32 cellular contexts compared by ENCODE assay signal in the genomic region with DNA sequence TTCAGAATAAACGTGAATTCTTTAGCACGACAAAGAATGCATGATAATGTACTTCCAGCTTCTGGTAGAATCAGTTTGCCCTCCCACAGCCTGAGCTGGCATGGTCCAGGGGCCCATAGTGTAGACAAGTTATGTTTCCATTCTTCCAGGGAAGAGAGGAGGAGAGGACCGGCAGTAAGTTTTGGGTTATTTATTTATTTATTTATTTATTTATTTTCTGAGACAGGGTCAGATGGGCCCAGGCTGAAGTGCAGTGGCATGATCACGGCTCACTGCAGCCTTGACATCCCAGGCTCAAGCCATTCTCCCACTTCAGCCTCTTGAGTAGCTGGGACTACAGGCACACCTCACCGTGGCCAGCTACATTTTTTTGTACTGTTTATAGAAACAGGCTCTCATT. TPM values are rescaled to one million over a fixed set of nuclear protein-coding genes. Genes with fewer than 3 reads are reported as not detected.
"Had no signal": no experiment of that assay in that cellular context is flagged by ENCODE, and none has a peak within 500 bp of the region (broad histone marks: within the 10 kb centered on the region; RNA-seq: fewer than 3 reads in every experiment).

No MANE protein-coding gene starts in this region.

- H3K9me3 ChIP-seq: suprapubic skin, testis, thoracic aorta, thyroid gland, tibial artery, tibial nerve, transverse colon, upper lobe of left lung, upper lobe of right lung, uterus, vagina had no signal

- H3K27ac Mint-ChIP-seq: stimulated activated effector memory CD8-positive, alpha-beta T cell treated with anti-CD3 and anti-CD28 coated beads, Interleukin-12 subunit alpha, Interleukin-12 subunit beta, amount 100 ng/mL, for 72 hours; stimulated activated memory B cell treated with anti-CD40 and anti-IgM and Interleukin-4, amounts not matched to agents 10 μg/mL and 1 μg/mL and 100 μg/mL, for 72 hours; stimulated activated naive B cell treated with anti-CD40 and anti-IgM and Interleukin-4, amounts not matched to agents 10 μg/mL and 1 μg/mL and 100 μg/mL, for 72 hours; stimulated activated naive CD8-positive, alpha-beta T cell treated with anti-CD3 and anti-CD28 coated beads, Interleukin-15, amount 100 ng/mL, for 72 hours; stimulated activated naive CD8-positive, alpha-beta T cell treated with anti-CD3 and anti-CD28 coated beads, Interleukin-15, Interleukin-2, amounts not matched to agents 100 ng/mL and 50 ng/mL, for 24 hours; type B pancreatic cell had no signal

- H3K9me3 Mint-ChIP-seq: stimulated activated effector memory CD8-positive, alpha-beta T cell treated with anti-CD3 and anti-CD28 coated beads, Interleukin-12 subunit alpha, Interleukin-12 subunit beta, amount 100 ng/mL, for 72 hours; stimulated activated memory B cell treated with anti-CD40 and anti-IgM and Interleukin-4, amounts not matched to agents 10 μg/mL and 1 μg/mL and 100 μg/mL, for 72 hours; stimulated activated naive B cell treated with anti-CD40 and anti-IgM and Interleukin-4, amounts not matched to agents 10 μg/mL and 1 μg/mL and 100 μg/mL, for 72 hours; stimulated activated naive CD8-positive, alpha-beta T cell treated with anti-CD3 and anti-CD28 coated beads, Interleukin-15, amount 100 ng/mL, for 72 hours; stimulated activated naive CD8-positive, alpha-beta T cell treated with anti-CD3 and anti-CD28 coated beads, Interleukin-15, Interleukin-2, amounts not matched to agents 100 ng/mL and 50 ng/mL, for 24 hours; type B pancreatic cell had no signal

- DNase-seq: stimulated activated CD4-positive, alpha-beta T cell treated with anti-CD3 and anti-CD28 coated beads, Interleukin-2, amount 100 ng/mL, for 48 hours; stimulated activated CD4-positive, alpha-beta T cell treated with anti-CD3 and anti-CD28 coated beads, Interleukin-4, amount 100 ng/mL, for 1 hour; stimulated activated CD4-positive, alpha-beta T cell treated with anti-CD3 and anti-CD28 coated beads, Interleukin-4, amount 100 ng/mL, for 24 hours; stimulated activated CD4-positive, alpha-beta T cell treated with anti-CD3 and anti-CD28 coated beads, Interleukin-4, amount 100 ng/mL, for 4 hours; stimulated activated CD8-positive, alpha-beta memory T cell treated with anti-CD3 and anti-CD28 coated beads, Interleukin-4, amount 100 ng/mL, for 48 hours; stimulated activated naive B cell treated with anti-CD40 and anti-IgM and Interleukin-4, amounts not matched to agents 10 μg/mL and 1 μg/mL and 100 μg/mL, for 72 hours; stimulated activated naive CD4-positive, alpha-beta T cell; stimulated activated naive CD4-positive, alpha-beta T cell treated with Interleukin-2 at 50 U/mL for 16 hours; stimulated activated naive CD8-positive, alpha-beta T cell treated with anti-CD3 and anti-CD28 coated beads, Interleukin-15, amount 100 ng/mL, for 72 hours; stimulated activated naive CD8-positive, alpha-beta T cell treated with anti-CD3 and anti-CD28 coated beads, Interleukin-15, Interleukin-2, amounts not matched to agents 100 U/mL and 50 U/mL, for 24 hours; substantia nigra; testis; thyroid gland; tibial artery; transverse colon; trophoblast cell; upper lobe of left lung; upper lobe of right lung; uterus had no signal

- H3K36me3 ChIP-seq: suprapubic skin, thoracic aorta, thyroid gland, tibial artery, tibial nerve, transverse colon, upper lobe of left lung, upper lobe of right lung, uterus, vagina had no signal

- H3K27ac ChIP-seq: suprapubic skin, testis, thoracic aorta, thyroid gland, tibial artery, tibial nerve, transverse colon, upper lobe of left lung, upper lobe of right lung, uterus, vagina had no signal

- H3K36me3 Mint-ChIP-seq: stimulated activated effector memory CD8-positive, alpha-beta T cell treated with anti-CD3 and anti-CD28 coated beads, Interleukin-12 subunit alpha, Interleukin-12 subunit beta, amount 100 ng/mL, for 72 hours; stimulated activated memory B cell treated with anti-CD40 and anti-IgM and Interleukin-4, amounts not matched to agents 10 μg/mL and 1 μg/mL and 100 μg/mL, for 72 hours; stimulated activated naive B cell treated with anti-CD40 and anti-IgM and Interleukin-4, amounts not matched to agents 10 μg/mL and 1 μg/mL and 100 μg/mL, for 72 hours; type B pancreatic cell had no signal

- H3K4me1 ChIP-seq: suprapubic skin, testis, thyroid gland, transverse colon, upper lobe of left lung, upper lobe of right lung, uterus had no signal

- H3K4me3 Mint-ChIP-seq: stimulated activated effector memory CD8-positive, alpha-beta T cell treated with anti-CD3 and anti-CD28 coated beads, Interleukin-12 subunit alpha, Interleukin-12 subunit beta, amount 100 ng/mL, for 72 hours; stimulated activated memory B cell treated with anti-CD40 and anti-IgM and Interleukin-4, amounts not matched to agents 10 μg/mL and 1 μg/mL and 100 μg/mL, for 72 hours; stimulated activated naive B cell treated with anti-CD40 and anti-IgM and Interleukin-4, amounts not matched to agents 10 μg/mL and 1 μg/mL and 100 μg/mL, for 72 hours; stimulated activated naive CD8-positive, alpha-beta T cell treated with anti-CD3 and anti-CD28 coated beads, Interleukin-15, amount 100 ng/mL, for 72 hours; stimulated activated naive CD8-positive, alpha-beta T cell treated with anti-CD3 and anti-CD28 coated beads, Interleukin-15, Interleukin-2, amounts not matched to agents 100 ng/mL and 50 ng/mL, for 24 hours; type B pancreatic cell had no signal

- H3K4me1 Mint-ChIP-seq: stimulated activated effector memory CD8-positive, alpha-beta T cell treated with anti-CD3 and anti-CD28 coated beads, Interleukin-12 subunit alpha, Interleukin-12 subunit beta, amount 100 ng/mL, for 72 hours; stimulated activated naive CD8-positive, alpha-beta T cell treated with anti-CD3 and anti-CD28 coated beads, Interleukin-15, amount 100 ng/mL, for 72 hours had no signal

- ATAC-seq: stimulated activated effector memory CD8-positive, alpha-beta T cell treated with anti-CD3 and anti-CD28 coated beads, Interleukin-12 subunit alpha, Interleukin-12 subunit beta, amount 100 ng/mL, for 72 hours; stimulated activated memory B cell treated with anti-CD40 and anti-IgM and Interleukin-4, amounts not matched to agents 10 μg/mL and 1 μg/mL and 100 μg/mL, for 72 hours; stimulated activated naive B cell treated with anti-CD40 and anti-IgM and Interleukin-4, amounts not matched to agents 10 μg/mL and 1 μg/mL and 100 μg/mL, for 72 hours; stimulated activated naive CD8-positive, alpha-beta T cell treated with anti-CD3 and anti-CD28 coated beads, Interleukin-15, amount 100 ng/mL, for 72 hours; stimulated activated naive CD8-positive, alpha-beta T cell treated with anti-CD3 and anti-CD28 coated beads, Interleukin-15, Interleukin-2, amounts not matched to agents 100 U/mL and 50 U/mL, for 24 hours; upper lobe of right lung had no signal

- H3K4me3 ChIP-seq: suprapubic skin, testis, thoracic aorta, thyroid gland, tibial artery, tibial nerve, transverse colon, upper lobe of left lung, upper lobe of right lung, uterus, vagina had no signal

- H3K27me3 ChIP-seq: suprapubic skin, testis, thyroid gland, tibial artery, tibial nerve, transverse colon, upper lobe of left lung, upper lobe of right lung, uterus, vagina had no signal

- FAIRE-seq: urothelium cell line had no signal

RNA-seq across cellular contexts. Expression of a gene that starts 4.7 kb away (rescaled TPM):
- total RNA-seq: subcutaneous adipose tissue, temporal lobe, thyroid gland, tibial nerve, upper lobe of left lung, upper lobe of right lung, ureter, urinary bladder, vagina had no signal
